In the genomic region with DNA sequence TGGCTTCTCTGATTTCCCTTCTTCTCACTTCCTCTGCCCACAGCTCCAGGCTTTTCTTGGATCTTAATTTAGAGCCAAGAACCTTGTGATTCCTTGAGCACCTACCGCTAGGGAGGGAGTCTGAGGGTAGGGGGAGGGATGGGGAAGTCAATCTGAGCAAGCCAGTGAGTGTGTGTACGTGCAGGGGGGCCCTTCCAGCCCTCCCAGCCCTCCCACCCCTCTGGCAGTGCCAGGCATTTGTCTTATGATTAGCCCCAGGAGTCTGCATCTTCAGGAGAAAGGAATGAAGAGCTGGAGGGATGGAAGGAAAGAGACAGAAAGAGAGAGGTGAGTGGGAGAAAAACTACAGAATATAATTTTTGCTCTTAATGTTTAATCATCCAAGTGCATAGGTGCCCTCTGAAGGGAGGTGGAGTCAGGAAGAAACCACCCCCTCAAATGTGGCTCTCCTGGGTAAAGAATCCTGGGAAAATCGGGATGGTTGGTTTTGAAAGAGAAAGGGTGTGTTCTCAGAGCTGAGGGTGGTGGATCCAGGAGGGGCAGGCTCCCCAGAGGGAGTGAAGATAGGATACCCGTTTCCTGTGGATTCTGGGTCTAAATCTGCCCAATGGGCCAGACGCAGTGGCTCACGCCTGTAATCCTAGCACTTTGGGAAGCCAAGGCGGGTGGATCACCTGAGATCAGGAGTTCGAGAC, we compare ENCODE assay signal across 19 cellular contexts. TPM values are rescaled to one million over a fixed set of nuclear protein-coding genes. Genes with fewer than 3 reads are reported as not detected.
DNase-seq lines count a peak whose midpoint lies in the region; ATAC-seq and TF ChIP-seq lines count a peak whose summit lies in the region.
"Had no signal": no experiment of that assay in that cellular context is flagged by ENCODE, and none has a peak within 500 bp of the region (broad histone marks: within the 10 kb centered on the region; RNA-seq: fewer than 3 reads in every experiment).

No MANE protein-coding gene starts in this region.

- H3K27me3 Mint-ChIP-seq in GM23338 (ENCODE audit: insufficient read depth, low read depth, poor library complexity): peaks cover 31% of the 10 kb centered on the region

- H3K4me1 Mint-ChIP-seq in GM23338: peaks cover 27% of the 10 kb centered on the region

- no peaks in the 10 kb centered on the region for H3K36me3 ChIP-seq in BLaER1 treated with 17β-estradiol and CSF1 and Interleukin-3, amounts not matched to agents 10 nM and 100 nM
- H3K36me3 ChIP-seq in GM23338 (ENCODE audit: insufficient read depth) (no peaks in the 10 kb centered on the region), neural cell (ENCODE audit: insufficient read depth, low read length) (no peaks in the 10 kb centered on the region)
- H3K36me3 ChIP-seq: heart left ventricle, neutrophil, right lobe of liver had no signal

- peak overlapping the region in 6 of 11 experiments; percentile 6 to 66 (median 60); a peak in 9 of 22 replicates for H3K9ac ChIP-seq in BLaER1 treated with 17β-estradiol and CSF1 and Interleukin-3, amounts not matched to agents 10 nM and 100 nM
- H3K9ac ChIP-seq in neural cell (ENCODE audit: low read length): no peak overlapping the region

- H3F3A ChIP-seq in GM23338 (replicated peaks; ENCODE audit: low read depth) (peaks cover 14% of the 10 kb centered on the region; the same call in 1 of the 2 replicates), neural cell (ENCODE audit: insufficient read depth, low read length, poor library complexity, severe bottlenecking) (no peaks in the 10 kb centered on the region)

- H3K9me3 Mint-ChIP-seq in GM23338: peaks cover 4% of the 10 kb centered on the region; the same call in 2 of the 3 replicates

- peaks cover 0 to 26% (median 4%) of the 10 kb centered on the region in 11 experiments; a peak in 11 of 22 replicates for H4K20me1 ChIP-seq in BLaER1 treated with 17β-estradiol and CSF1 and Interleukin-3, amounts not matched to agents 10 nM and 100 nM
- H4K20me1 ChIP-seq in GM23338 (replicated peaks; ENCODE audit: insufficient read depth) (no peaks in the 10 kb centered on the region), neural cell (ENCODE audit: insufficient read depth) (no peaks in the 10 kb centered on the region)

- no peak overlapping the region for H2AFZ ChIP-seq in GM23338
- H2AFZ ChIP-seq in neural cell (ENCODE audit: low read depth, low read length): no peak overlapping the region

- no peak for TF ChIP-seq EP300 in neural cell (conservative IDR thresholded peaks at IDR 0.05; ENCODE audit: poor library complexity, severe bottlenecking)

- TF ChIP-seq RAD21 in neural cell (conservative IDR thresholded peaks at IDR 0.05): no peak

- peak overlapping the region; percentile 56 for H3K4me3 Mint-ChIP-seq in GM23338

- peaks cover 67 to 80% (median 75%) of the 10 kb centered on the region in 10 experiments for H3K4me1 ChIP-seq in BLaER1 treated with 17β-estradiol and CSF1 and Interleukin-3, amounts not matched to agents 10 nM and 100 nM
- H3K4me1 ChIP-seq in GM23338 (ENCODE audit: insufficient read depth): peaks cover 15% of the 10 kb centered on the region

- peak overlapping the region in 1 of 10 experiments; percentile 15; a peak in 3 of 20 replicates for H3K4me3 ChIP-seq in BLaER1 treated with 17β-estradiol and CSF1 and Interleukin-3, amounts not matched to agents 10 nM and 100 nM
- H3K4me3 ChIP-seq in GM23338 (peak overlapping the region; percentile 90), neural cell (ENCODE audit: low read length) (peak overlapping the region; percentile 97)
- H3K4me3 ChIP-seq: GM12878, heart left ventricle, right lobe of liver had no signal

- TF ChIP-seq CTCF in GM23338 (conservative IDR thresholded peaks at IDR 0.05; ENCODE audit: low read depth in 2 of 2): no peak
- TF ChIP-seq CTCF in neural cell (IDR thresholded peaks at IDR 0.05; ENCODE audit: poor library complexity, severe bottlenecking): no peak

- peaks cover 6% of the 10 kb centered on the region; the same call in 2 of the 3 replicates for H3K36me3 Mint-ChIP-seq in GM23338 (ENCODE audit: low read depth)
- H3K36me3 Mint-ChIP-seq: IgD-negative memory B cell had no signal

- no peak overlapping the region for H3K27ac Mint-ChIP-seq in GM23338

- DNase-seq in GM23338 (ENCODE audit: low spot score) (peak; percentile 5), mucosa of gallbladder (ENCODE audit: low spot score) (no peak), islet precursor cell (no peak), NCI-H2196 (lab: John Stamatoyannopoulos, UW; ENCODE audit: unreplicated experiment) (no peak)
- DNase-seq: activated CD4-positive, alpha-beta T cell treated with anti-CD3 and anti-CD28 coated beads for 1 hour; activated CD8-positive, alpha-beta memory T cell treated with anti-CD3 and anti-CD28 coated beads, Interleukin-2, amount 50 U/mL, for 4 hours; heart left ventricle; NCI-H2029 treated with DMSO at 0.1 percent for 48 hours; NCI-H524 treated with DMSO at 0.1 percent for 48 hours; SIG-M5 had no signal

- H3K27me3 ChIP-seq in BLaER1 treated with 17β-estradiol and CSF1 and Interleukin-3, amounts not matched to agents 10 nM and 100 nM: peaks cover 0 to 39% (median 18%) of the 10 kb centered on the region in 11 experiments; a peak in 16 of 22 replicates
- H3K27me3 ChIP-seq in GM23338 (ENCODE audit: insufficient read depth) (peaks cover 28% of the 10 kb centered on the region), neural cell (ENCODE audit: insufficient read depth, low read depth, low read length) (no peaks in the 10 kb centered on the region)

- H3K9me2 ChIP-seq in GM23338 (ENCODE audit: insufficient read depth) (no peaks in the 10 kb centered on the region), neural cell (ENCODE audit: insufficient read depth, low read length) (no peaks in the 10 kb centered on the region)

- H3K27ac ChIP-seq in BLaER1 treated with 17β-estradiol and CSF1 and Interleukin-3, amounts not matched to agents 10 nM and 100 nM: peak overlapping the region in 4 of 11 experiments; percentile 59 to 74 (median 70); a peak in 8 of 22 replicates
- H3K27ac ChIP-seq in GM23338 (ENCODE audit: low read depth) (0 out of 2 replicates have a peak overlapping the region, but pooled peaks have one; percentile 59), angular gyrus (ENCODE audit: low read depth, low read length) (peak overlapping the region; percentile 4), neural cell (ENCODE audit: low read length) (no peak overlapping the region)
- H3K27ac ChIP-seq: heart left ventricle, neutrophil, right lobe of liver had no signal

- peak overlapping the region; percentile 71 to 99 (median 97) for H3K4me2 ChIP-seq in BLaER1 treated with 17β-estradiol and CSF1 and Interleukin-3, amounts not matched to agents 10 nM and 100 nM
- H3K4me2 ChIP-seq in GM23338 (peak overlapping the region; percentile 95), neural cell (ENCODE audit: low read length) (no peak overlapping the region)

- H3K79me2 ChIP-seq in GM23338 (replicated peaks; ENCODE audit: insufficient read depth): 0 out of 2 replicates have a peak, but pooled peaks cover 3% of the 10 kb centered on the region
- peaks cover 8% of the 10 kb centered on the region for H3K79me2 ChIP-seq in neural cell (replicated peaks; ENCODE audit: insufficient read depth, low read length)

- ATAC-seq in GM23338: no peak

- H3K9me3 ChIP-seq in BLaER1 treated with 17β-estradiol and CSF1 and Interleukin-3, amounts not matched to agents 10 nM and 100 nM (replicated peaks in 1 of 11): no peaks in the 10 kb centered on the region
- H3K9me3 ChIP-seq in neural cell (ENCODE audit: low read length): no peaks in the 10 kb centered on the region
- H3K9me3 ChIP-seq: heart left ventricle, neutrophil, right lobe of liver had no signal

TF ChIP-seq in GM23338, 12 proteins besides CTCF, POLR2A, EP300 and RAD21 (continues in another document):
- TF ChIP-seq EZH2 (IDR thresholded peaks at IDR 0.05; ENCODE audit: low read depth, unreplicated experiment): no peak

TF ChIP-seq in neural cell, 6 proteins besides CTCF, POLR2A, EP300 and RAD21 (continues in another document):
- no peak for TF ChIP-seq TAF1 (IDR thresholded peaks at IDR 0.05; ENCODE audit: low read depth)
- no peak for TF ChIP-seq SMC3 (conservative IDR thresholded peaks at IDR 0.05; ENCODE audit: poor library complexity)
- no peak for TF ChIP-seq MXI1 (conservative IDR thresholded peaks at IDR 0.05; ENCODE audit: poor library complexity, severe bottlenecking)

RNA-seq across cellular contexts. Expression of a gene that starts 2.1 kb away (rescaled TPM):
- 2.0 and 2.2 TPM in 2 replicates for total RNA-seq in GM23338 (2014; rRNA removed; shearing (Covaris generic))
- polyA plus RNA-seq in GM23338 (2016; fragmentation: Nextera tagmentation; extraction: Ambion mirVana) (6.4 and 7.7 TPM in 2 replicates), neural cell (2.1 and 4.4 TPM in 2 replicates)
- polyA minus RNA-seq in neural cell: 3.5 and 3.9 TPM in 2 replicates
- total RNA-seq in mucosa of gallbladder: 5.0 TPM
- total RNA-seq: Calu3, right lobe of liver, subcutaneous adipose tissue had no signal
- polyA plus RNA-seq: IgD-negative memory B cell had no signal

RNA-seq across cellular contexts. Expression of a gene that starts 9.3 kb away (rescaled TPM):
- total RNA-seq in GM23338 (2014; rRNA removed; shearing (Covaris generic)): 30.2 and 35.9 TPM in 2 replicates
- polyA plus RNA-seq in GM23338 (2016; fragmentation: Nextera tagmentation; extraction: Ambion mirVana) (14.7 and 20.5 TPM in 2 replicates), neural cell (25.8 and 30.2 TPM in 2 replicates)
- 28.7 and 29.7 TPM in 2 replicates for polyA minus RNA-seq in neural cell
- 60.6 TPM for total RNA-seq in mucosa of gallbladder

RNA-seq across cellular contexts. Expression of a gene that starts 25.3 kb away (rescaled TPM):
- 51.9 and 53.9 TPM in 2 replicates for total RNA-seq in GM23338 (2014; rRNA removed; shearing (Covaris generic))
- polyA plus RNA-seq in GM23338 (2016; fragmentation: Nextera tagmentation; extraction: Ambion mirVana) (36.9 and 37.7 TPM in 2 replicates), neural cell (45.8 and 50.2 TPM in 2 replicates)
- 22.2 and 22.6 TPM in 2 replicates for polyA minus RNA-seq in neural cell
- total RNA-seq in mucosa of gallbladder: 61.4 TPM

RNA-seq across cellular contexts. Expression of a gene that starts 35.6 kb away (rescaled TPM):
- total RNA-seq in GM23338 (2014; rRNA removed; shearing (Covaris generic)): 22.0 and 27.7 TPM in 2 replicates
- polyA plus RNA-seq in GM23338 (2016; fragmentation: Nextera tagmentation; extraction: Ambion mirVana) (25.5 and 29.6 TPM in 2 replicates), neural cell (522 and 540 TPM in 2 replicates)
- polyA minus RNA-seq in neural cell: 128 and 145 TPM in 2 replicates
- total RNA-seq in mucosa of gallbladder: 58.0 TPM

RNA-seq across cellular contexts. Expression of a gene that starts 51.3 kb away (rescaled TPM):
- total RNA-seq in GM23338 (2014; rRNA removed; shearing (Covaris generic)): 2.2 TPM in 1 of 2 replicates, not detected in the other
- polyA plus RNA-seq in GM23338 (2016; fragmentation: Nextera tagmentation; extraction: Ambion mirVana) (0.70 TPM in 1 of 2 replicates, not detected in the other), neural cell (1.6 and 4.7 TPM in 2 replicates)
- polyA minus RNA-seq in neural cell: 1.7 and 2.0 TPM in 2 replicates
- total RNA-seq in mucosa of gallbladder: 9.8 TPM
